Comparison of ENCODE assay signal across 13 cellular contexts in genomic region chr12:106736051-106736957, GRCh38. TPM values are rescaled to one million over a fixed set of nuclear protein-coding genes. Genes with fewer than 3 reads are reported as not detected.
DNase-seq lines count a peak whose midpoint lies in the region; FAIRE-seq and TF ChIP-seq lines count a peak whose summit lies in the region.
"Had no signal": no experiment of that assay in that cellular context is flagged by ENCODE, and none has a peak within 500 bp of the region (broad histone marks: within the 10 kb centered on the region; RNA-seq: fewer than 3 reads in every experiment).

No MANE protein-coding gene starts in this region.

- H3K4me1 ChIP-seq in OCI-LY3 (ENCODE audit: low read length) (no peaks in the 10 kb centered on the region), suprapubic skin (no peaks in the 10 kb centered on the region)
- H3K4me1 ChIP-seq: prostate gland, uterus had no signal

- DNase-seq in DMS79 (lab: John Stamatoyannopoulos, UW) = peak; percentile 5
- DNase-seq in GM12892 (ENCODE audit: insufficient read length) = no peak
- DNase-seq in kidney tubule cell (ENCODE audit: low spot score) = peak; percentile 7
- no peak for DNase-seq in effector CD4-positive, alpha-beta T cell
- DNase-seq in NCI-H2171 treated with DMSO at 0.1 percent for 48 hours (lab: John Stamatoyannopoulos, UW) = no peak
- DNase-seq in suprapubic skin (ENCODE audit: low spot score in 2 of 2) = no peak
- DNase-seq: cerebellar nuclear complex, EL, HFFc6, NCI-H2171, uterus had no signal

- H3K9me3 ChIP-seq in OCI-LY3 (ENCODE audit: insufficient read depth, low read length) (no peaks in the 10 kb centered on the region), suprapubic skin (no peaks in the 10 kb centered on the region)
- H3K9me3 ChIP-seq: prostate gland, uterus had no signal

- peak; percentile 72 for FAIRE-seq in GM12892 (lab: Jason Lieb, UNC)

- H3K79me2 ChIP-seq in OCI-LY3 (ENCODE audit: low read length) = no peaks in the 10 kb centered on the region

- TF ChIP-seq POLR2A in GM12892 (IDR thresholded peaks at IDR 0.05; ENCODE audit: low read depth, low read length) = no peak
- TF ChIP-seq POLR2A in suprapubic skin (IDR thresholded peaks at IDR 0.05) = no peak

- H3K27ac ChIP-seq in OCI-LY3 (ENCODE audit: low read length) = no peak overlapping the region
- no peak overlapping the region for H3K27ac ChIP-seq in suprapubic skin
- H3K27ac ChIP-seq: prostate gland, uterus had no signal

- peak overlapping the region; percentile 44 for H3K4me2 ChIP-seq in OCI-LY3 (ENCODE audit: low read length)

- peak overlapping the region; percentile 48 for H2AFZ ChIP-seq in OCI-LY3 (ENCODE audit: low read depth, low read length)

- no peaks in the 10 kb centered on the region for H3K36me3 ChIP-seq in OCI-LY3 (replicated peaks; ENCODE audit: low read depth, low read length)
- H3K36me3 ChIP-seq in suprapubic skin = no peaks in the 10 kb centered on the region
- H3K36me3 ChIP-seq: prostate gland, uterus had no signal

- no peak for TF ChIP-seq EP300 in suprapubic skin (IDR thresholded peaks at IDR 0.05)

- 57% methylated on average over 9 of the region's 9 CpGs for WGBS in suprapubic skin

- TF ChIP-seq CTCF in OCI-LY3 (IDR thresholded peaks at IDR 0.05; ENCODE audit: low read depth, low read length) (peak; percentile 51), suprapubic skin (IDR thresholded peaks at IDR 0.05) (no peak)

- H3K27me3 ChIP-seq in OCI-LY3 (ENCODE audit: low read depth, low read length) (peaks cover 30% of the 10 kb centered on the region), suprapubic skin (no peaks in the 10 kb centered on the region)
- H3K27me3 ChIP-seq: uterus had no signal

- no peaks in the 10 kb centered on the region for H4K20me1 ChIP-seq in OCI-LY3 (ENCODE audit: insufficient read depth, low read length)

- H3K4me3 ChIP-seq in OCI-LY3 (ENCODE audit: low read length) (0 out of 2 replicates have a peak overlapping the region, but pooled peaks have one; percentile 15), suprapubic skin (no peak overlapping the region)
- H3K4me3 ChIP-seq: prostate gland, uterus had no signal

- no peak overlapping the region for H3K9ac ChIP-seq in OCI-LY3 (ENCODE audit: low read length)

RNA-seq across cellular contexts. Expression of gene RIC8B, which starts 38.2 kb away (rescaled TPM):
- polyA plus RNA-seq in GM12892 (2012; ENCODE audit: missing spikeins) = 5.5 TPM
- 10 to 100 TPM in 2 of 4 donors, 1 to 10 TPM in 2; 4.8 to 11.2 (median 8.8) TPM for total RNA-seq in suprapubic skin

Comparison
In these comparisons a context has a peak if more than half of its experiments do, and no peak if none do; other contexts are left out.
1. DNase-seq: peak in DMS79 (single experiment) and kidney tubule cell (single experiment); none in GM12892 (single experiment), effector CD4-positive, alpha-beta T cell (single experiment), NCI-H2171 treated with DMSO at 0.1 percent for 48 hours (single experiment) and suprapubic skin (0 of 2).